In genomic region chrX:39841604-39842003, GRCh38 we compare ENCODE assay signal across 24 cellular contexts.
"Had no signal": no experiment of that assay in that cellular context is flagged by ENCODE, and none has a peak within 500 bp of the region (broad histone marks: within the 10 kb centered on the region; RNA-seq: fewer than 3 reads in every experiment).

No MANE protein-coding gene starts in this region.

- H3K27ac ChIP-seq: cardiac muscle cell, heart right ventricle, left lung, stomach, suprapubic skin, uterus had no signal

- H3K27me3 ChIP-seq: cardiac muscle cell, left lung, stomach, suprapubic skin, uterus had no signal

- DNase-seq: activated CD4-positive, alpha-beta T cell treated with anti-CD3 and anti-CD28 coated beads for 4 hours; activated CD4-positive, alpha-beta T cell treated with anti-CD3 and anti-CD28 coated beads, Interleukin-2, amount 50 U/mL, for 48 hours; activated CD4-positive, CD25-positive, alpha-beta regulatory T cell; activated CD8-positive, alpha-beta memory T cell treated with anti-CD3 and anti-CD28 coated beads, Interleukin-2, amount 50 U/mL, for 48 hours; activated naive CD4-positive, alpha-beta T cell; activated naive CD8-positive, alpha-beta T cell treated with anti-CD3 and anti-CD28 coated beads for 36 hours; activated T-cell treated with anti-CD3 and anti-CD28 coated beads, Interleukin-2, amount 50 U/mL, for 4 hours; heart right ventricle; kidney glomerular epithelial cell; left lung; naive thymus-derived CD8-positive, alpha-beta T cell; small intestine; stimulated activated CD4-positive, alpha-beta T cell treated with anti-CD3 and anti-CD28 coated beads, Interleukin-2, amount 100 ng/mL, for 24 hours; stomach; T1000; trophoblast cell; uterus had no signal

- H3K36me3 ChIP-seq: cardiac muscle cell, heart right ventricle, left lung, stomach, suprapubic skin, uterus had no signal

- FAIRE-seq: endometrium, small intestine had no signal

- H3K9me3 Mint-ChIP-seq: activated naive CD8-positive, alpha-beta T cell treated with anti-CD3 and anti-CD28 coated beads for 36 hours; activated T-cell treated with anti-CD3 and anti-CD28 coated beads, Interleukin-2, amount 50 U/mL, for 4 hours; activated T-helper 2 cell treated with anti-CD3 and anti-CD28 coated beads, Interferon-gamma antibody, Interleukin-2, Interleukin-4, amounts not matched to agents 10 μg/mL and 5 μg/mL and 100 μg/mL, durations not matched to agents 14 hours and 24 hours and 36 hours; naive thymus-derived CD8-positive, alpha-beta T cell; stimulated activated memory B cell treated with anti-CD40 and anti-IgM and Interleukin-4, amounts not matched to agents 10 μg/mL and 1 μg/mL and 100 μg/mL, for 72 hours had no signal

- H3K4me3 Mint-ChIP-seq: activated naive CD8-positive, alpha-beta T cell treated with anti-CD3 and anti-CD28 coated beads for 36 hours; activated T-cell treated with anti-CD3 and anti-CD28 coated beads, Interleukin-2, amount 50 U/mL, for 4 hours; naive thymus-derived CD8-positive, alpha-beta T cell; stimulated activated memory B cell treated with anti-CD40 and anti-IgM and Interleukin-4, amounts not matched to agents 10 μg/mL and 1 μg/mL and 100 μg/mL, for 72 hours had no signal

- H3K27me3 Mint-ChIP-seq: activated naive CD8-positive, alpha-beta T cell treated with anti-CD3 and anti-CD28 coated beads for 36 hours; naive thymus-derived CD8-positive, alpha-beta T cell had no signal

- H3K27ac Mint-ChIP-seq: activated naive CD8-positive, alpha-beta T cell treated with anti-CD3 and anti-CD28 coated beads for 36 hours; activated T-helper 2 cell treated with anti-CD3 and anti-CD28 coated beads, Interferon-gamma antibody, Interleukin-2, Interleukin-4, amounts not matched to agents 10 μg/mL and 5 μg/mL and 100 μg/mL, durations not matched to agents 14 hours and 24 hours and 36 hours; naive thymus-derived CD8-positive, alpha-beta T cell; stimulated activated memory B cell treated with anti-CD40 and anti-IgM and Interleukin-4, amounts not matched to agents 10 μg/mL and 1 μg/mL and 100 μg/mL, for 72 hours had no signal

- ATAC-seq: activated T-cell treated with anti-CD3 and anti-CD28 coated beads, Interleukin-2, amount 50 U/mL, for 4 hours; heart right ventricle; left lung; naive thymus-derived CD8-positive, alpha-beta T cell; sciatic nerve; stimulated activated memory B cell treated with anti-CD40 and anti-IgM and Interleukin-4, amounts not matched to agents 10 μg/mL and 1 μg/mL and 100 μg/mL, for 72 hours had no signal

- H3K4me3 ChIP-seq: cardiac muscle cell, heart right ventricle, left lung, lung, stomach, suprapubic skin, uterus had no signal

- H3K4me1 Mint-ChIP-seq: naive thymus-derived CD8-positive, alpha-beta T cell; stimulated activated memory B cell treated with anti-CD40 and anti-IgM and Interleukin-4, amounts not matched to agents 10 μg/mL and 1 μg/mL and 100 μg/mL, for 72 hours had no signal

- H3K9me3 ChIP-seq: heart right ventricle, left lung, stomach, suprapubic skin, uterus had no signal

- H3K4me1 ChIP-seq: heart right ventricle, left lung, stomach, suprapubic skin, uterus had no signal

- H3K36me3 Mint-ChIP-seq: activated naive CD8-positive, alpha-beta T cell treated with anti-CD3 and anti-CD28 coated beads for 36 hours; naive thymus-derived CD8-positive, alpha-beta T cell; stimulated activated memory B cell treated with anti-CD40 and anti-IgM and Interleukin-4, amounts not matched to agents 10 μg/mL and 1 μg/mL and 100 μg/mL, for 72 hours had no signal
